ENCODE assay signal across 2 cellular contexts in genomic region chr5:143247134-143247815, GRCh38.
TF ChIP-seq lines count a peak whose summit lies in the region.

No MANE protein-coding gene starts in this region.

TF ChIP-seq in IMR-90, 13 proteins besides CTCF, POLR2A, EP300 and RAD21:
- TF ChIP-seq RCOR1 (IDR thresholded peaks at IDR 0.05; ENCODE audit: insufficient replicate concordance, low read length) (no peak), SMC3 (IDR thresholded peaks at IDR 0.05; ENCODE audit: low read depth, low read length) (no peak), CHD1 (IDR thresholded peaks at IDR 0.05; ENCODE audit: low read depth, low read length) (no peak)

TF ChIP-seq in GM12878, 131 proteins besides CTCF, POLR2A, EP300 and RAD21:
- TF ChIP-seq USF1 (IDR thresholded peaks at IDR 0.05; ENCODE audit: borderline replicate concordance, extremely low read length, insufficient read depth, low read depth, low read length) (no peak), HDGF (IDR thresholded peaks at IDR 0.05) (peak; percentile 84; the same call in 1 of the 2 replicates)
